In the genomic region with DNA sequence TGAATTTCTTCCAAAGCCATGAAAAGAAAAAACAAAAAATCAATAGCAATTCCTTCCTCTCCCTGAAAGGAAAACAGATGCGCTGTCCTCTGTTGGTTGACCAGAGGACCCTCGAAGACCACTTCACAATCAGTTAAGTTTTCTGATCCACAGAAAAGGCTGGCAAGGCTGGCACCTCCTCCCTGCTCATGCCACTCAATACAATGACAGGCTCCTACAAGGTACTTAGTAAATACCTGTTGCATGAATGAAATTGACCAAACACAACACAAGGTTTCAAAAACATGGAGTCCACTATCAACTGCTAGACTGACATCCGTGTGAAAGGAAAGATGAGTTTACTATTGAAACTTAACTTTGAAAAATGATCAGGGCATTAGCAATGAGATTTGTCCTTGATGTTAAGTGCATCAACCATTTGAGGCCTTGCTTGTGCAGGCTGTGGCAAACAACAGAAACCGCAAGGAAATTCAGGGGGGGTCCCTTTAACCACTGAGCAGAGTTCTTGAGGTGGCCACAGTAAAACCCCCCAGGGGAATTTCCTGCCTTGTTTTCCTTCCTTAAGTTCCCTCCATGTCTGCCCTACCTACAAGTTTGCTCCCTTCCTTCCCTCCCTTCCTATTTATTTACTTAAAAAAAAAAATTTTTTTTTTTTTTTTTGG, we compare ENCODE assay signal across 8 cellular contexts. TPM values are rescaled to one million over a fixed set of nuclear protein-coding genes. Genes with fewer than 3 reads are reported as not detected.
DNase-seq lines count a peak whose midpoint lies in the region; ATAC-seq and TF ChIP-seq lines count a peak whose summit lies in the region.

No MANE protein-coding gene starts in this region.

- H3K9me3 ChIP-seq in smooth muscle cell (replicated peaks; ENCODE audit: low read depth) (no peaks in the 10 kb centered on the region), tibial nerve (no peaks in the 10 kb centered on the region)

- H3K27me3 ChIP-seq in smooth muscle cell (ENCODE audit: low read depth) (no peaks in the 10 kb centered on the region), tibial nerve (no peaks in the 10 kb centered on the region)

- WGBS in smooth muscle cell (ENCODE audit: low lambda C conversion rate) = 95% methylated on average over 4 of the region's 4 CpGs
- 84 to 85% methylated on average over 4 of the region's 4 CpGs for WGBS in tibial nerve, 2 donors

- no peak overlapping the region for H3K9ac ChIP-seq in smooth muscle cell (ENCODE audit: low read depth)

- DNase-seq in activated effector memory CD4-positive, alpha-beta T cell treated with Interleukin-2 at 50 U/mL for 16 hours = peak; percentile 32
- DNase-seq in smooth muscle cell (lab: John Stamatoyannopoulos, UW; ENCODE audit: unreplicated experiment) (no peak), ureter (ENCODE audit: low spot score) (no peak), C1 segment of cervical spinal cord (lab: John Stamatoyannopoulos, UW) (no peak), SHP77 treated with DMSO at 0.1 percent for 48 hours (lab: John Stamatoyannopoulos, UW) (no peak), tibial nerve (ENCODE audit: low spot score in 2 of 2) (no peak)

- TF ChIP-seq POLR2A in tibial nerve (IDR thresholded peaks at IDR 0.05) = no peak

- TF ChIP-seq EP300 in tibial nerve (IDR thresholded peaks at IDR 0.05) = no peak

- H4K20me1 ChIP-seq in smooth muscle cell (ENCODE audit: low read depth) = no peaks in the 10 kb centered on the region

- peak overlapping the region; percentile 42 for H2AFZ ChIP-seq in smooth muscle cell (ENCODE audit: low read depth)

- H3K4me3 ChIP-seq in smooth muscle cell (no peak overlapping the region), tibial nerve (no peak overlapping the region)

- H3K79me2 ChIP-seq in smooth muscle cell (ENCODE audit: low read depth) = no peaks in the 10 kb centered on the region

- H3K27ac ChIP-seq in smooth muscle cell (ENCODE audit: low read depth) (peak overlapping the region; percentile 88), tibial nerve (no peak overlapping the region)

- TF ChIP-seq CTCF in smooth muscle cell (IDR thresholded peaks at IDR 0.05; ENCODE audit: borderline replicate concordance, insufficient read depth, poor library complexity, severe bottlenecking) = no peak
- TF ChIP-seq CTCF in tibial nerve (IDR thresholded peaks at IDR 0.05) = no peak

- ATAC-seq in GM18867 (IDR thresholded peaks at IDR 0.05; ENCODE audit: unreplicated experiment) = peak; percentile 63
- ATAC-seq in HG03378 (IDR thresholded peaks at IDR 0.05; ENCODE audit: unreplicated experiment) = peak; percentile 70

- H3F3A ChIP-seq in smooth muscle cell (ENCODE audit: low read depth) = peaks cover 23% of the 10 kb centered on the region

- H3K4me2 ChIP-seq in smooth muscle cell = peak overlapping the region; percentile 51

- no peaks in the 10 kb centered on the region for H3K36me3 ChIP-seq in smooth muscle cell (ENCODE audit: low read depth)
- H3K36me3 ChIP-seq in tibial nerve = no peaks in the 10 kb centered on the region

- H3K4me1 ChIP-seq in smooth muscle cell (ENCODE audit: low read depth) = peaks cover 7% of the 10 kb centered on the region
- H3K4me1 ChIP-seq in tibial nerve = no peaks in the 10 kb centered on the region

RNA-seq across cellular contexts. Expression of a gene that starts 27.9 kb away (rescaled TPM):
- total RNA-seq in smooth muscle cell (35.1 and 38.0 TPM in 2 replicates), ureter (91.2 TPM), tibial nerve (10 to 100 TPM; 54.3 to 74.1 (median 65.2) TPM)
- polyA plus RNA-seq in smooth muscle cell = 106 and 109 TPM in 2 replicates

RNA-seq across cellular contexts. Expression of a gene that starts 28.4 kb away (rescaled TPM):
- total RNA-seq in smooth muscle cell (0.22 TPM in 1 of 2 replicates, not detected in the other), ureter (0.91 TPM), tibial nerve (1 to 10 TPM; 2.0 to 7.5 (median 3.6) TPM)
- 0.07 and 0.34 TPM in 2 replicates for polyA plus RNA-seq in smooth muscle cell

RNA-seq across cellular contexts. Expression of a gene that starts 48.0 kb away (rescaled TPM):
- total RNA-seq in smooth muscle cell (38.5 and 52.4 TPM in 2 replicates), ureter (36.6 TPM), tibial nerve (10 to 100 TPM; 17.6 to 25.9 (median 22.7) TPM)
- polyA plus RNA-seq in smooth muscle cell = 21.6 and 27.8 TPM in 2 replicates

RNA-seq across cellular contexts. Expression of a gene that starts 48.5 kb away (rescaled TPM):
- total RNA-seq in smooth muscle cell = 9.2 and 12.7 TPM in 2 replicates
- polyA plus RNA-seq in smooth muscle cell = 13.8 and 13.9 TPM in 2 replicates
- total RNA-seq in ureter = 1.6 TPM
- total RNA-seq in tibial nerve = 1 to 10 TPM in 3 of 4 donors, under 1 TPM in 1; 0.42 to 4.3 (median 1.7) TPM
